Comparison of ENCODE assay signal across 8 cellular contexts in genomic region chr7:66655826-66656500, GRCh38. TPM values are rescaled to one million over a fixed set of nuclear protein-coding genes. Genes with fewer than 3 reads are reported as not detected.
DNase-seq lines count a peak whose midpoint lies in the region; ATAC-seq and TF ChIP-seq lines count a peak whose summit lies in the region.
"Not testable (repeated sequence)": the region's sequence is repeated elsewhere in the genome, so short reads cannot be mapped to it uniquely, and the experiment has no call there.

No MANE protein-coding gene starts in this region.

- H3K9ac ChIP-seq in IMR-90 (ENCODE audit: low read depth, low read length), result peak overlapping the region; percentile 63

- not testable (repeated sequence) for TF ChIP-seq CTCF in IMR-90 (conservative IDR thresholded peaks at IDR 0.05; ENCODE audit: low read depth, low read length); heart left ventricle (IDR thresholded peaks at IDR 0.05); nephron (IDR thresholded peaks at IDR 0.05; ENCODE audit: unreplicated experiment in 3 of 3); suprapubic skin (IDR thresholded peaks at IDR 0.05)

- dilution Hi-C loops in IMR-90 (cut with HindIII; ENCODE audit: low sequenced_read_pairs, unreplicated experiment), result not testable (repeated sequence)

- H4K5ac ChIP-seq in IMR-90 (ENCODE audit: low read depth, low read length), result peak overlapping the region; percentile 81; the same call in 1 of the 2 replicates

- not testable (repeated sequence) for H3K4me1 ChIP-seq in CD8-positive, alpha-beta memory T cell (ENCODE audit: insufficient read depth, low read length); IMR-90 (ENCODE audit: control insufficient read depth, insufficient read depth, low read length)
- H3K4me1 ChIP-seq in heart left ventricle (peaks cover 0 to 23% (median 11%) of the 10 kb centered on the region in 12 donors), suprapubic skin (peaks cover 19% of the 10 kb centered on the region)

- not testable (repeated sequence) for BruUV-seq in IMR-90 (replicated peaks; lab: Mats Ljungman, UMichigan)

- peak overlapping the region; percentile 96 for H2AK5ac ChIP-seq in IMR-90 (ENCODE audit: low read depth, low read length)

- not testable (repeated sequence) for H3K36me3 Mint-ChIP-seq in CD8-positive, alpha-beta memory T cell; T-cell; activated naive CD8-positive, alpha-beta T cell
- peaks cover 66% of the 10 kb centered on the region for H3K36me3 Mint-ChIP-seq in dendritic cell treated with granulocyte-macrophage colony-stimulating factor and Interleukin-4, amounts not matched to agents 40 ng/mL and 50 ng/mL, for 4 days (ENCODE audit: low read depth)
- peaks cover 19% of the 10 kb centered on the region for H3K36me3 Mint-ChIP-seq in nephron (ENCODE audit: low read depth)

- H3K56ac ChIP-seq in IMR-90 (ENCODE audit: extremely low read depth, insufficient read depth, low read length), result peak overlapping the region; percentile 71

- in situ Hi-C loops in IMR-90 (cut with MboI; ENCODE audit: low sequenced_read_pairs), result not testable (repeated sequence)

- peak overlapping the region; percentile 70 to 87 for H4K8ac ChIP-seq in IMR-90 (ENCODE audit: low read depth in 2 of 2, low read length in 2 of 2)

- H3K4me3 Mint-ChIP-seq in CD8-positive, alpha-beta memory T cell, result peak overlapping the region; percentile 52 to 98 (median 96)
- H3K4me3 Mint-ChIP-seq in T-cell (peak overlapping the region; percentile 65 to 98 (median 95)), nephron (peak overlapping the region; percentile 78 to 99 (median 97))
- H3K4me3 Mint-ChIP-seq in activated naive CD8-positive, alpha-beta T cell, result peak overlapping the region; percentile 97
- H3K4me3 Mint-ChIP-seq in dendritic cell treated with granulocyte-macrophage colony-stimulating factor and Interleukin-4, amounts not matched to agents 40 ng/mL and 50 ng/mL, for 4 days, result peak overlapping the region; percentile 71

- peak; percentile 12 for ATAC-seq in IMR-90 (ENCODE audit: low read depth)
- not testable (repeated sequence) for ATAC-seq in T-cell (replicated peaks in 1 of 4); heart left ventricle

- not testable (repeated sequence) for TF ChIP-seq RAD21 in IMR-90 (IDR thresholded peaks at IDR 0.05; ENCODE audit: low read length)

- 0% methylated on average over 1 of the region's 11 CpGs; no CpG with 5 or more reads in 1 of the 2 experiments for WGBS in IMR-90 (ENCODE audit: extremely low coverage in 2 of 2, insufficient read length in 1 of 2), 2 experiments
- 80 to 87% (median 81%) methylated on average over 11 of the region's 11 CpGs for WGBS in heart left ventricle, 4 donors
- 34% methylated on average over 11 of the region's 11 CpGs for WGBS in suprapubic skin

- H2AK9ac ChIP-seq in IMR-90 (replicated peaks; ENCODE audit: low read depth, low read length, poor library complexity), result peak overlapping the region; percentile 61

- H3K27ac Mint-ChIP-seq in CD8-positive, alpha-beta memory T cell, result peak overlapping the region in 5 of 8 donors; percentile 38 to 94 (median 76)
- not testable (repeated sequence) for H3K27ac Mint-ChIP-seq in T-cell; activated naive CD8-positive, alpha-beta T cell
- peak overlapping the region; percentile 93 for H3K27ac Mint-ChIP-seq in dendritic cell treated with granulocyte-macrophage colony-stimulating factor and Interleukin-4, amounts not matched to agents 40 ng/mL and 50 ng/mL, for 4 days
- H3K27ac Mint-ChIP-seq in nephron, result peak overlapping the region in 2 of 3 experiments; percentile 99 to 100

- peak overlapping the region; percentile 88 for H3K4ac ChIP-seq in IMR-90 (ENCODE audit: low read depth, low read length)

- peak overlapping the region; percentile 63; the same call in 1 of the 2 replicates for H3K18ac ChIP-seq in IMR-90 (ENCODE audit: low read depth, low read length)

- H3K9me3 ChIP-seq in CD8-positive, alpha-beta memory T cell (ENCODE audit: low read length); IMR-90 (ENCODE audit: control insufficient read depth, insufficient read depth, low read length); heart left ventricle; suprapubic skin: not testable (repeated sequence)

- not testable (repeated sequence) for H3K4me3 ChIP-seq in CD8-positive, alpha-beta memory T cell (ENCODE audit: low read length)
- peak overlapping the region; percentile 31; the same call in 1 of the 2 replicates for H3K4me3 ChIP-seq in IMR-90 (ENCODE audit: insufficient read depth, low read depth, low read length)
- H3K4me3 ChIP-seq in heart left ventricle, result peak overlapping the region in 10 of 12 donors; percentile 66 to 98 (median 78)
- peak overlapping the region; percentile 87 for H3K4me3 ChIP-seq in suprapubic skin

- not testable (repeated sequence) for TF ChIP-seq EP300 in suprapubic skin (IDR thresholded peaks at IDR 0.05)

- H2BK5ac ChIP-seq in IMR-90 (ENCODE audit: low read depth, low read length, poor library complexity, severe bottlenecking), result peak overlapping the region; percentile 96

- not testable (repeated sequence) for H3K27me3 ChIP-seq in CD8-positive, alpha-beta memory T cell (ENCODE audit: insufficient read depth, low read length, poor library complexity, severe bottlenecking); IMR-90 (ENCODE audit: control insufficient read depth, insufficient read depth, low read length); heart left ventricle; suprapubic skin

- H2AFZ ChIP-seq in IMR-90 (replicated peaks; ENCODE audit: low read length, poor library complexity), result peak overlapping the region; percentile 21

- not testable (repeated sequence) for H3K36me3 ChIP-seq in CD8-positive, alpha-beta memory T cell (ENCODE audit: insufficient read depth, low read length); IMR-90 (ENCODE audit: control insufficient read depth, insufficient read depth, low read length); heart left ventricle; suprapubic skin

- POLR2A ChIA-PET in CD8-positive, alpha-beta memory T cell (lab: Charles Lee), result interaction anchor here (0.6 kb wide), 1 partner anchor 25 kb away, joined by 4 read pairs; no protein-coding TSS in a partner anchor
- POLR2A ChIA-PET in IMR-90 (lab: Charles Lee; ENCODE audit: unreplicated experiment) (interaction anchor here (0.6 kb wide), 1 partner anchor 50 kb away, joined by 11 read pairs; no protein-coding TSS in a partner anchor), T-cell (lab: Charles Lee) (interaction anchor here in 1 of 2 donors (0.6 kb wide), 1 partner anchor 84 kb away, joined by 6 read pairs; no protein-coding TSS in a partner anchor)

- H2BK20ac ChIP-seq in IMR-90 (ENCODE audit: low read depth, low read length), result not testable (repeated sequence)

- peak overlapping the region; percentile 5; the same call in 2 of the 3 replicates for H2BK15ac ChIP-seq in IMR-90 (ENCODE audit: low read depth, low read length)

- not testable (repeated sequence) for DNase-seq in CD8-positive, alpha-beta memory T cell; T-cell; heart left ventricle; suprapubic skin (ENCODE audit: low spot score in 2 of 2)
- DNase-seq in IMR-90, result peak; percentile 69

- peak overlapping the region; percentile 84 for H3K23ac ChIP-seq in IMR-90 (ENCODE audit: low read depth, low read length)

- peaks cover 16 to 38% of the 10 kb centered on the region in 2 experiments for H3K79me1 ChIP-seq in IMR-90 (ENCODE audit: low read depth in 1 of 2, low read length in 2 of 2)

- peaks cover 22 to 40% (median 30%) of the 10 kb centered on the region in 3 donors for H3K4me1 Mint-ChIP-seq in CD8-positive, alpha-beta memory T cell
- H3K4me1 Mint-ChIP-seq in T-cell, result peaks cover 25 to 35% (median 34%) of the 10 kb centered on the region in 3 donors
- H3K4me1 Mint-ChIP-seq in activated naive CD8-positive, alpha-beta T cell (ENCODE audit: low read depth), result peaks cover 26% of the 10 kb centered on the region
- peaks cover 39% of the 10 kb centered on the region for H3K4me1 Mint-ChIP-seq in dendritic cell treated with granulocyte-macrophage colony-stimulating factor and Interleukin-4, amounts not matched to agents 40 ng/mL and 50 ng/mL, for 4 days (ENCODE audit: low read depth)
- H3K4me1 Mint-ChIP-seq in nephron, result not testable (repeated sequence)

- intact Hi-C loops in IMR-90 (cut with micrococcal nuclease), result not testable (repeated sequence)
- intact Hi-C loops in dendritic cell treated with granulocyte-macrophage colony-stimulating factor and Interleukin-4, amounts not matched to agents 40 ng/mL and 50 ng/mL, for 4 days (cut with micrococcal nuclease), result loop anchor here (1.0 kb wide), 1 partner anchor 26 kb away; no protein-coding TSS in a partner anchor
- intact Hi-C loops in heart left ventricle (cut with DNase I), result loop anchor here in 4 of 10 donors (2.0 to 10.0 kb wide), 3 partner anchors 27 to 339 kb away; partner anchors contain the start of genes KCTD7 (in 3 of the 4), SBDS (in 1 of the 4) and TYW1 (in 1 of the 4)

- H3K27me3 Mint-ChIP-seq in CD8-positive, alpha-beta memory T cell; T-cell; activated naive CD8-positive, alpha-beta T cell; dendritic cell treated with granulocyte-macrophage colony-stimulating factor and Interleukin-4, amounts not matched to agents 40 ng/mL and 50 ng/mL, for 4 days; nephron (ENCODE audit: low read depth): not testable (repeated sequence)

- H3K9me3 Mint-ChIP-seq in CD8-positive, alpha-beta memory T cell; T-cell; activated naive CD8-positive, alpha-beta T cell (ENCODE audit: low read depth); dendritic cell treated with granulocyte-macrophage colony-stimulating factor and Interleukin-4, amounts not matched to agents 40 ng/mL and 50 ng/mL, for 4 days; nephron: not testable (repeated sequence)

- H2BK120ac ChIP-seq in IMR-90 (ENCODE audit: low read depth, low read length), result peak overlapping the region; percentile 64

- peak overlapping the region; percentile 79 for H4K91ac ChIP-seq in IMR-90 (ENCODE audit: insufficient read depth, low read depth, low read length)

- H4K20me1 ChIP-seq in IMR-90 (ENCODE audit: insufficient read depth, low read length), result peaks cover 11% of the 10 kb centered on the region

- H3K9me1 ChIP-seq in IMR-90 (ENCODE audit: insufficient read depth, low read length), result not testable (repeated sequence)

- H3K4me2 ChIP-seq in IMR-90 (ENCODE audit: low read depth, low read length), result peak overlapping the region; percentile 79

- CTCF ChIA-PET in CD8-positive, alpha-beta memory T cell (lab: Charles Lee), result interaction anchor here (1.0 to 1.6 kb wide), 3 partner anchors 9 to 98 kb away, joined by 3 to 4 read pairs (median 3); no protein-coding TSS in a partner anchor
- CTCF ChIA-PET in IMR-90 (lab: Yijun Ruan, JAX), result interaction anchor here (1.0 kb wide), 1 partner anchor 98 kb away, joined by 4 read pairs; no protein-coding TSS in a partner anchor
- CTCF ChIA-PET in T-cell (lab: Charles Lee), result not testable (repeated sequence)

- H3K27ac ChIP-seq in CD8-positive, alpha-beta memory T cell (ENCODE audit: low read depth, low read length), result not testable (repeated sequence)
- H3K27ac ChIP-seq in IMR-90 (ENCODE audit: insufficient read depth, low read length) (peak overlapping the region; percentile 74), heart left ventricle (peak overlapping the region in 4 of 12 donors; percentile 90 to 100 (median 94)), suprapubic skin (peak overlapping the region; percentile 99)

- H3K14ac ChIP-seq in IMR-90 (replicated peaks; ENCODE audit: low read depth, low read length), result peak overlapping the region; percentile 81

- not testable (repeated sequence) for TF ChIP-seq POLR2A in IMR-90 (IDR thresholded peaks at IDR 0.05; ENCODE audit: low read depth, low read length); heart left ventricle (IDR thresholded peaks at IDR 0.05); suprapubic skin (IDR thresholded peaks at IDR 0.05)

RNA-seq across cellular contexts. Expression of gene KCTD7, which starts 27.3 kb away (rescaled TPM):
- total RNA-seq in CD8-positive, alpha-beta memory T cell, result 10 to 100 TPM; 11.6 to 12.5 TPM
- polyA plus RNA-seq in CD8-positive, alpha-beta memory T cell, result 17.1 TPM
- total RNA-seq in IMR-90 (2012; rRNA removed) (6.1 TPM in 2 replicates), T-cell (10 to 100 TPM; 23.1 to 44.3 (median 39.3) TPM), heart left ventricle (10 to 100 TPM in 5 of 9 donors, 1 to 10 TPM in 4; 4.1 to 13.9 (median 11.0) TPM), suprapubic skin (10 to 100 TPM in 1 of 4 donors, 1 to 10 TPM in 3; 6.2 to 17.9 (median 6.7) TPM)
- polyA plus RNA-seq in IMR-90 (2012; rRNA removed) (11.3 and 12.8 TPM in 2 replicates), heart left ventricle (10 to 100 TPM in 1 of 2 donors, 1 to 10 TPM in 1; 5.8 to 12.6 TPM)
- 8.9 and 12.4 TPM in 2 replicates for polyA plus RNA-seq in IMR-90 (2012; cell fraction: cytosol; rRNA removed)
- polyA plus RNA-seq in IMR-90 (2012; cell fraction: nucleus; rRNA removed; ENCODE audit: low replicate concordance), result 40.0 and 52.6 TPM in 2 replicates
